ENCODE assay signal across 28 cellular contexts in genomic region chr10:77913090-77913489, GRCh38.
"Had no signal": no experiment of that assay in that cellular context is flagged by ENCODE, and none has a peak within 500 bp of the region (broad histone marks: within the 10 kb centered on the region; RNA-seq: fewer than 3 reads in every experiment).

No MANE protein-coding gene starts in this region.

- H3K36me3 ChIP-seq: left lung, lower lobe of right lung, neural progenitor cell, neutrophil, sigmoid colon, spleen, suprapubic skin, thoracic aorta, tibial artery, upper lobe of right lung, uterus had no signal

- H3K9ac ChIP-seq: neural progenitor cell, parathyroid adenoma had no signal

- H3K4me3 Mint-ChIP-seq: mesothelial cell of epicardium; naive B cell; natural killer cell; nephron progenitor cell; neural progenitor cell; stimulated activated effector memory CD8-positive, alpha-beta T cell treated with anti-CD3 and anti-CD28 coated beads, Interleukin-12 subunit alpha, Interleukin-12 subunit beta, amount 100 ng/mL, for 72 hours; stimulated activated naive CD8-positive, alpha-beta T cell treated with anti-CD3 and anti-CD28 coated beads, Interleukin-15, Interleukin-2, amounts not matched to agents 100 ng/mL and 50 ng/mL, for 24 hours had no signal

- H3K27ac ChIP-seq: left lung, lower lobe of right lung, neural progenitor cell, neutrophil, parathyroid adenoma, spleen, suprapubic skin, thoracic aorta, tibial artery, upper lobe of right lung, uterus had no signal

- H3K27me3 ChIP-seq: left lung, neural progenitor cell, neutrophil, sigmoid colon, spleen, suprapubic skin, tibial artery, upper lobe of right lung, uterus had no signal

- H3K4me2 ChIP-seq: neural progenitor cell had no signal

- H3K9me3 ChIP-seq: left lung, lower lobe of right lung, neutrophil, sigmoid colon, spleen, suprapubic skin, thoracic aorta, tibial artery, upper lobe of right lung, uterus had no signal

- H3K9me3 Mint-ChIP-seq: mesothelial cell of epicardium; naive B cell; natural killer cell; nephron progenitor cell; stimulated activated effector memory CD8-positive, alpha-beta T cell treated with anti-CD3 and anti-CD28 coated beads, Interleukin-12 subunit alpha, Interleukin-12 subunit beta, amount 100 ng/mL, for 72 hours; stimulated activated naive CD8-positive, alpha-beta T cell treated with anti-CD3 and anti-CD28 coated beads, Interleukin-15, Interleukin-2, amounts not matched to agents 100 ng/mL and 50 ng/mL, for 24 hours had no signal

- ATAC-seq: left colon; left lung; lower lobe of right lung; natural killer cell; right cardiac atrium; stimulated activated effector memory CD8-positive, alpha-beta T cell treated with anti-CD3 and anti-CD28 coated beads, Interleukin-12 subunit alpha, Interleukin-12 subunit beta, amount 100 ng/mL, for 72 hours; upper lobe of right lung had no signal

- H2AFZ ChIP-seq: neural progenitor cell, parathyroid adenoma had no signal

- H3K4me1 ChIP-seq: uterus had no signal

- H3K27ac Mint-ChIP-seq: naive B cell; natural killer cell; nephron progenitor cell; neural progenitor cell; stimulated activated effector memory CD8-positive, alpha-beta T cell treated with anti-CD3 and anti-CD28 coated beads, Interleukin-12 subunit alpha, Interleukin-12 subunit beta, amount 100 ng/mL, for 72 hours; stimulated activated naive CD8-positive, alpha-beta T cell treated with anti-CD3 and anti-CD28 coated beads, Interleukin-15, Interleukin-2, amounts not matched to agents 100 ng/mL and 50 ng/mL, for 24 hours had no signal

- DNase-seq: hippocampal formation; kidney; left colon; left lung; lower lobe of right lung; mesendoderm; naive B cell; natural killer cell; nephron progenitor cell; occipital lobe; right cardiac atrium; sigmoid colon; small intestine; spleen; stimulated activated CD4-positive, alpha-beta T cell treated with anti-CD3 and anti-CD28 coated beads, Interleukin-4, amount 100 ng/mL, for 24 hours; stimulated activated naive CD4-positive, alpha-beta T cell; tibial artery; trophoblast cell; upper lobe of right lung; uterus had no signal

- H3K4me3 ChIP-seq: left lung, lower lobe of right lung, neural progenitor cell, sigmoid colon, spleen, suprapubic skin, thoracic aorta, tibial artery, upper lobe of right lung, uterus had no signal

- H3K36me3 Mint-ChIP-seq: naive B cell; natural killer cell; stimulated activated effector memory CD8-positive, alpha-beta T cell treated with anti-CD3 and anti-CD28 coated beads, Interleukin-12 subunit alpha, Interleukin-12 subunit beta, amount 100 ng/mL, for 72 hours had no signal
